10 cellular contexts compared by ENCODE assay signal in genomic region chr2:237449193-237449797, GRCh38. TPM values are rescaled to one million over a fixed set of nuclear protein-coding genes. Genes with fewer than 3 reads are reported as not detected.
DNase-seq lines count a peak whose midpoint lies in the region; ATAC-seq, FAIRE-seq and TF ChIP-seq lines count a peak whose summit lies in the region.
"Had no signal": no experiment of that assay in that cellular context is flagged by ENCODE, and none has a peak within 500 bp of the region (broad histone marks: within the 10 kb centered on the region; RNA-seq: fewer than 3 reads in every experiment).

No MANE protein-coding gene starts in this region.

- no peak overlapping the region for H3K27ac ChIP-seq in astrocyte (ENCODE audit: low read depth, low read length)

- H3K27me3 Mint-ChIP-seq in astrocyte (ENCODE audit: low read depth, unreplicated experiment), result peaks cover 19% of the 10 kb centered on the region
- peaks cover 2% of the 10 kb centered on the region for H3K27me3 Mint-ChIP-seq in activated CD8-positive, alpha-beta T cell treated with anti-CD3 and anti-CD28 coated beads, Interleukin-2, amount 10 ng/mL, durations not matched to agents 7 days and 5 days (ENCODE audit: low read depth)

- TF ChIP-seq CTCF in astrocyte (IDR thresholded peaks at IDR 0.05; ENCODE audit: insufficient read depth, low read depth, low read length), result no peak

- CTCF ChIA-PET in activated CD8-positive, alpha-beta T cell treated with anti-CD3 and anti-CD28 coated beads, Interleukin-2, amount 10 ng/mL, durations not matched to agents 7 days and 5 days (lab: Charles Lee), result interaction anchor here (1.2 to 1.9 kb wide), 2 partner anchors 26 to 27 kb away, joined by 3 to 10 read pairs; no protein-coding TSS in a partner anchor

- no peaks in the 10 kb centered on the region for H3K9me3 ChIP-seq in astrocyte (ENCODE audit: insufficient read depth, low read depth, low read length)
- H3K9me3 ChIP-seq: HAP-1 had no signal

- FAIRE-seq in astrocyte (lab: Jason Lieb, UNC) (no peak), GM12891 (lab: Jason Lieb, UNC) (no peak)

- H3K4me1 ChIP-seq in astrocyte (ENCODE audit: insufficient read depth, low read length), result peaks cover 6% of the 10 kb centered on the region
- H3K4me1 ChIP-seq: HAP-1 had no signal

- POLR2A ChIA-PET in activated CD8-positive, alpha-beta T cell treated with anti-CD3 and anti-CD28 coated beads, Interleukin-2, amount 10 ng/mL, durations not matched to agents 7 days and 5 days (lab: Charles Lee), result interaction anchor here (0.6 kb wide), 1 partner anchor 1010 kb away, joined by 3 read pairs; no protein-coding TSS in a partner anchor

- H3K4me2 ChIP-seq in astrocyte (ENCODE audit: low read length), result peak overlapping the region; percentile 20

- peak overlapping the region; percentile 38 for H2AFZ ChIP-seq in astrocyte (ENCODE audit: low read depth, low read length)

- H3K27ac Mint-ChIP-seq in astrocyte (ENCODE audit: unreplicated experiment), result no peak overlapping the region
- no peak overlapping the region for H3K27ac Mint-ChIP-seq in activated CD8-positive, alpha-beta T cell treated with anti-CD3 and anti-CD28 coated beads, Interleukin-2, amount 10 ng/mL, durations not matched to agents 7 days and 5 days

- no peak for TF ChIP-seq POLR2A in GM12891 (IDR thresholded peaks at IDR 0.05; ENCODE audit: low read depth, low read length)

- no peaks in the 10 kb centered on the region for H4K20me1 ChIP-seq in astrocyte (ENCODE audit: insufficient read depth, low read length)

- no peaks in the 10 kb centered on the region for H3K36me3 Mint-ChIP-seq in astrocyte (ENCODE audit: low read depth, unreplicated experiment)
- H3K36me3 Mint-ChIP-seq in activated CD8-positive, alpha-beta T cell treated with anti-CD3 and anti-CD28 coated beads, Interleukin-2, amount 10 ng/mL, durations not matched to agents 7 days and 5 days (ENCODE audit: low read depth), result no peaks in the 10 kb centered on the region

- H3K79me2 ChIP-seq in astrocyte (ENCODE audit: insufficient read depth, low read length), result no peaks in the 10 kb centered on the region

- H3K4me3 Mint-ChIP-seq in astrocyte (ENCODE audit: unreplicated experiment), result no peak overlapping the region
- no peak overlapping the region for H3K4me3 Mint-ChIP-seq in activated CD8-positive, alpha-beta T cell treated with anti-CD3 and anti-CD28 coated beads, Interleukin-2, amount 10 ng/mL, durations not matched to agents 7 days and 5 days

- ATAC-seq in activated CD8-positive, alpha-beta T cell treated with anti-CD3 and anti-CD28 coated beads, Interleukin-2, amount 10 ng/mL, durations not matched to agents 7 days and 5 days, result no peak
- no peak for ATAC-seq in GM21360 (IDR thresholded peaks at IDR 0.05; ENCODE audit: unreplicated experiment)

- H3K27me3 ChIP-seq in H7 (ENCODE audit: control insufficient read depth, insufficient read depth, low read length) (peaks cover 1% of the 10 kb centered on the region), astrocyte (ENCODE audit: insufficient read depth, low read length) (no peaks in the 10 kb centered on the region)

- DNase-seq in H7 (peak; percentile 58), astrocyte (ENCODE audit: low read depth) (no peak), islet precursor cell (peak; percentile 32), NCI-H2171 treated with DMSO at 0.1 percent for 48 hours (lab: John Stamatoyannopoulos, UW) (no peak), GM12891 (ENCODE audit: insufficient read length, low spot score) (no peak)
- peak; percentile 18 for DNase-seq in stimulated activated CD8-positive, alpha-beta memory T cell treated with anti-CD3 and anti-CD28 coated beads, Interleukin-4, amount 100 ng/mL, for 48 hours
- no peak for DNase-seq in activated CD8-positive, alpha-beta T cell treated with anti-CD3 and anti-CD28 coated beads, Interleukin-2, amount 10 ng/mL, durations not matched to agents 7 days and 5 days
- DNase-seq: NCI-H345 had no signal

- peaks cover 8% of the 10 kb centered on the region for H3K9me3 Mint-ChIP-seq in astrocyte (ENCODE audit: unreplicated experiment)
- no peaks in the 10 kb centered on the region for H3K9me3 Mint-ChIP-seq in activated CD8-positive, alpha-beta T cell treated with anti-CD3 and anti-CD28 coated beads, Interleukin-2, amount 10 ng/mL, durations not matched to agents 7 days and 5 days (ENCODE audit: insufficient read depth)

- H3K4me1 Mint-ChIP-seq in astrocyte (ENCODE audit: low read depth, unreplicated experiment), result peaks cover 16% of the 10 kb centered on the region
- H3K4me1 Mint-ChIP-seq in activated CD8-positive, alpha-beta T cell treated with anti-CD3 and anti-CD28 coated beads, Interleukin-2, amount 10 ng/mL, durations not matched to agents 7 days and 5 days (ENCODE audit: low read depth), result no peaks in the 10 kb centered on the region

- no peaks in the 10 kb centered on the region for H3K36me3 ChIP-seq in H7 (replicated peaks; ENCODE audit: control insufficient read depth, insufficient read depth, low read length)
- no peaks in the 10 kb centered on the region for H3K36me3 ChIP-seq in astrocyte (ENCODE audit: insufficient read depth, low read length)
- H3K36me3 ChIP-seq: HAP-1 had no signal

- H3K9ac ChIP-seq in astrocyte (ENCODE audit: low read length), result no peak overlapping the region

- no peak overlapping the region for H3K4me3 ChIP-seq in H7 (ENCODE audit: insufficient read depth, low read depth, low read length)
- H3K4me3 ChIP-seq in astrocyte (ENCODE audit: insufficient read depth, low read depth, low read length), result no peak overlapping the region
- H3K4me3 ChIP-seq: HAP-1 had no signal

TF ChIP-seq in GM12891, 5 proteins besides CTCF, POLR2A, EP300 and RAD21:
- TF ChIP-seq TAF1 (IDR thresholded peaks at IDR 0.05; ENCODE audit: low read depth, low read length) (no peak), PAX5 (IDR thresholded peaks at IDR 0.05; ENCODE audit: insufficient read depth, low read length, severe bottlenecking) (no peak), POU2F2 (IDR thresholded peaks at IDR 0.05; ENCODE audit: low read depth, low read length) (no peak), SPI1 (IDR thresholded peaks at IDR 0.05; ENCODE audit: low read depth, low read length) (no peak), POLR2AphosphoS5 (IDR thresholded peaks at IDR 0.05; ENCODE audit: low read depth, low read length) (no peak)

RNA-seq across cellular contexts. Expression of gene COL6A3, which starts 35.3 kb away (rescaled TPM):
- total RNA-seq in H7 (2014; rRNA removed; shearing (Covaris generic)), result 5.1 and 7.0 TPM in 2 replicates
- 200 and 560 TPM in 2 replicates for total RNA-seq in astrocyte
- total RNA-seq in activated CD8-positive, alpha-beta T cell treated with anti-CD3 and anti-CD28 coated beads, Interleukin-2, amount 10 ng/mL, durations not matched to agents 7 days and 5 days, result under 1 TPM; 0.03 to 0.10 TPM
- polyA plus RNA-seq in GM12891 (2012; ENCODE audit: low read depth, missing spikeins), result 0.05 TPM

RNA-seq across cellular contexts. Expression of gene MLPH, which starts 37.8 kb away (rescaled TPM):
- 1.1 and 6.1 TPM in 2 replicates for total RNA-seq in H7 (2014; rRNA removed; shearing (Covaris generic))
- 14.2 and 16.2 TPM in 2 replicates for total RNA-seq in astrocyte
- total RNA-seq in activated CD8-positive, alpha-beta T cell treated with anti-CD3 and anti-CD28 coated beads, Interleukin-2, amount 10 ng/mL, durations not matched to agents 7 days and 5 days, result not detected
- polyA plus RNA-seq in GM12891 (2012; ENCODE audit: low read depth, missing spikeins), result not detected

Comparison
In these comparisons a context has a peak if more than half of its experiments do, and no peak if none do; other contexts are left out.
1. DNase-seq: peak in H7 (single experiment), islet precursor cell (single experiment) and stimulated activated CD8-positive, alpha-beta memory T cell treated with anti-CD3 and anti-CD28 coated beads, Interleukin-4, amount 100 ng/mL, for 48 hours (single experiment); none in astrocyte (single experiment), activated CD8-positive, alpha-beta T cell treated with anti-CD3 and anti-CD28 coated beads, Interleukin-2, amount 10 ng/mL, durations not matched to agents 7 days and 5 days (single experiment), NCI-H2171 treated with DMSO at 0.1 percent for 48 hours (single experiment) and GM12891 (single experiment).
2. RNA of gene COL6A3, which starts 35.3 kb away (total RNA-seq): 200 to 560 TPM in astrocyte; 5.1 to 7.0 TPM in H7 and 0.03 to 0.10 TPM in activated CD8-positive, alpha-beta T cell treated with anti-CD3 and anti-CD28 coated beads, Interleukin-2, amount 10 ng/mL, durations not matched to agents 7 days and 5 days; every median in the first group is over 10 times any median in the second.